ENCODE assay signal across 11 cellular contexts in the genomic region with DNA sequence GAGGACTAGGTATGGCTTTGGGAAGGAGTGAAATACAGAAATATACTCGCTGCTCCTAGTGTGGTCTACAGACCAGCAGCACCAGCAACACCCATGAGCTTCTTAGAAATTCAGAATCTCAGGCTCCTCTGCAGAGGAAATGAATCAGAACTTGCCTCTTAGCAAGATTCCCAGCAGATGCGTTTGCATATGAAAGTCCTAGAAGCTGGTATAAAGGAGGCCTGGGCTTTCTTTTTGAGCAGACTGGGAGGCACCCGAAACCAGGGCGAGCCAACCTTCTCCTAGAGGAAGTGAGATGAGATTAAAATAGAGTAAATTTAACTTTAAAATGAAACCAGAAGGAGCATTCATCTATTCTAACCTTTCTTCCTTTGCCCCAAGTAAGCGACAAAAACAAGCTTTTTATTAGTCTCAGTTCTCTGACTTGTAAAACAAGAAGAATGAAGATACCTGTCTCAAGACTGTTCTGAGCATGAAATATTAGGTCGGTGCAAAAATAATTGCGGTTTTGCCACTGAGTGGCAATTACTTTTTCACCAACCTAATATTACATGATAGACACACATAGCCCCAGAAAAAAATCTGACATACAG.
DNase-seq lines count a peak whose midpoint lies in the region; ATAC-seq and TF ChIP-seq lines count a peak whose summit lies in the region.
"Had no signal": no experiment of that assay in that cellular context is flagged by ENCODE, and none has a peak within 500 bp of the region (broad histone marks: within the 10 kb centered on the region; RNA-seq: fewer than 3 reads in every experiment).

No MANE protein-coding gene starts in this region.

- TF ChIP-seq CTCF in GM12864 (IDR thresholded peaks at IDR 0.05; ENCODE audit: low read depth, low read length, missing control alignments) (no peak), WTC11 (IDR thresholded peaks at IDR 0.05) (no peak)

- CTCF ChIA-PET in WTC11 (lab: Charles Lee) = interaction anchor here (0.6 to 2.2 kb wide), 8 partner anchors 9 to 390 kb away, joined by 3 to 11 read pairs (median 4); no protein-coding TSS in a partner anchor
- CTCF ChIA-PET in activated CD4-positive, alpha-beta memory T cell treated with anti-CD3 and anti-CD28 coated beads, Interleukin-2, amount 10 ng/mL, durations not matched to agents 7 days and 5 days (lab: Charles Lee) = interaction anchor here (0.8 to 2.0 kb wide), 2 partner anchors 16 to 23 kb away, joined by 3 to 6 read pairs; no protein-coding TSS in a partner anchor

- DNase-seq in GM12864 (ENCODE audit: low read depth) = peak; percentile 69
- peak; percentile 30 for DNase-seq in WTC11 (ENCODE audit: low spot score)
- DNase-seq in DMS53 (lab: John Stamatoyannopoulos, UW) = no peak
- no peak for DNase-seq in activated CD4-positive, alpha-beta memory T cell treated with anti-CD3 and anti-CD28 coated beads, Interleukin-2, amount 10 ng/mL, durations not matched to agents 7 days and 5 days
- DNase-seq in NCI-H526 (lab: John Stamatoyannopoulos, UW) = no peak
- no peak for DNase-seq in DMS 273 (lab: John Stamatoyannopoulos, UW; ENCODE audit: unreplicated experiment)
- DNase-seq: CD8-positive, alpha-beta T cell had no signal

- H3K36me3 Mint-ChIP-seq in WTC11 = no peaks in the 10 kb centered on the region
- H3K36me3 Mint-ChIP-seq in activated CD4-positive, alpha-beta memory T cell treated with anti-CD3 and anti-CD28 coated beads, Interleukin-2, amount 10 ng/mL, durations not matched to agents 7 days and 5 days (ENCODE audit: low read depth) = no peaks in the 10 kb centered on the region
- H3K36me3 Mint-ChIP-seq: CD8-positive, alpha-beta T cell had no signal

- H3K27me3 Mint-ChIP-seq in WTC11 (ENCODE audit: low read depth) = no peaks in the 10 kb centered on the region
- H3K27me3 Mint-ChIP-seq in activated CD4-positive, alpha-beta memory T cell treated with anti-CD3 and anti-CD28 coated beads, Interleukin-2, amount 10 ng/mL, durations not matched to agents 7 days and 5 days = peaks cover 3% of the 10 kb centered on the region

- no peaks in the 10 kb centered on the region for H3K9me3 Mint-ChIP-seq in WTC11
- H3K9me3 Mint-ChIP-seq in activated CD4-positive, alpha-beta memory T cell treated with anti-CD3 and anti-CD28 coated beads, Interleukin-2, amount 10 ng/mL, durations not matched to agents 7 days and 5 days = no peaks in the 10 kb centered on the region
- H3K9me3 Mint-ChIP-seq: CD8-positive, alpha-beta T cell had no signal

- POLR2A ChIA-PET in WTC11 (lab: Charles Lee) = no interaction called here
- POLR2A ChIA-PET in activated CD4-positive, alpha-beta memory T cell treated with anti-CD3 and anti-CD28 coated beads, Interleukin-2, amount 10 ng/mL, durations not matched to agents 7 days and 5 days (lab: Charles Lee) = no interaction called here

- ATAC-seq in GM19467 (IDR thresholded peaks at IDR 0.05; ENCODE audit: unreplicated experiment) (peak; percentile 79), HG03039 (IDR thresholded peaks at IDR 0.05; ENCODE audit: unreplicated experiment) (peak; percentile 87), WTC11 (peak; percentile 94)
- ATAC-seq: CD8-positive, alpha-beta T cell; Panc1 had no signal

- H3K4me3 ChIP-seq in GM12864 (ENCODE audit: low read depth, low read length) = no peak overlapping the region; the same call in 1 of the 2 replicates
- H3K4me3 ChIP-seq: lung had no signal

- H3K4me1 Mint-ChIP-seq in WTC11 = peaks cover 70% of the 10 kb centered on the region
- H3K4me1 Mint-ChIP-seq in activated CD4-positive, alpha-beta memory T cell treated with anti-CD3 and anti-CD28 coated beads, Interleukin-2, amount 10 ng/mL, durations not matched to agents 7 days and 5 days = peaks cover 6% of the 10 kb centered on the region

- peak overlapping the region; percentile 97 for H3K27ac Mint-ChIP-seq in WTC11
- H3K27ac Mint-ChIP-seq in activated CD4-positive, alpha-beta memory T cell treated with anti-CD3 and anti-CD28 coated beads, Interleukin-2, amount 10 ng/mL, durations not matched to agents 7 days and 5 days = no peak overlapping the region
- H3K27ac Mint-ChIP-seq: CD8-positive, alpha-beta T cell had no signal

- H3K4me3 Mint-ChIP-seq in WTC11 = peak overlapping the region; percentile 53
- H3K4me3 Mint-ChIP-seq in activated CD4-positive, alpha-beta memory T cell treated with anti-CD3 and anti-CD28 coated beads, Interleukin-2, amount 10 ng/mL, durations not matched to agents 7 days and 5 days = no peak overlapping the region
- H3K4me3 Mint-ChIP-seq: CD8-positive, alpha-beta T cell had no signal

TF ChIP-seq in WTC11, 78 proteins besides CTCF, POLR2A, EP300 and RAD21:
- TF ChIP-seq NFYB (CRISPR knock-in tag; conservative IDR thresholded peaks at IDR 0.05; ENCODE audit: low read depth) = no peak

Comparison
In these comparisons a context has a peak if more than half of its experiments do, and no peak if none do; other contexts are left out.
1. DNase-seq: peak in GM12864 (single experiment) and WTC11 (single experiment); none in DMS53 (single experiment), activated CD4-positive, alpha-beta memory T cell treated with anti-CD3 and anti-CD28 coated beads, Interleukin-2, amount 10 ng/mL, durations not matched to agents 7 days and 5 days (single experiment), NCI-H526 (0 of 2) and DMS 273 (single experiment).
2. Peak in every context shown above with its lines, with median percentiles within 50 percentile points of each other: ATAC-seq.